Comparison of ENCODE assay signal across 22 cellular contexts in genomic region chr21:44582055-44582454, GRCh38. TPM values are rescaled to one million over a fixed set of nuclear protein-coding genes. Genes with fewer than 3 reads are reported as not detected.
DNase-seq lines count a peak whose midpoint lies in the region; ATAC-seq and TF ChIP-seq lines count a peak whose summit lies in the region.
"Had no signal": no experiment of that assay in that cellular context is flagged by ENCODE, and none has a peak within 500 bp of the region (broad histone marks: within the 10 kb centered on the region; RNA-seq: fewer than 3 reads in every experiment).

No MANE protein-coding gene starts in this region.

- H3K9me3 ChIP-seq in spleen, result peaks cover 3 to 51% (median 29%) of the 10 kb centered on the region in 8 donors
- peaks cover 8% of the 10 kb centered on the region for H3K9me3 ChIP-seq in effector memory CD4-positive, alpha-beta T cell (ENCODE audit: control insufficient read depth, low read length)
- H3K9me3 ChIP-seq: SJSA1 had no signal

- H3K9me3 Mint-ChIP-seq in activated CD8-positive, alpha-beta memory T cell treated with anti-CD3 and anti-CD28 coated beads, Interleukin-2, amount 10 ng/mL, durations not matched to agents 7 days and 5 days (ENCODE audit: low read depth), result peaks cover 32% of the 10 kb centered on the region

- no peak overlapping the region for H3K4me3 Mint-ChIP-seq in activated CD8-positive, alpha-beta memory T cell treated with anti-CD3 and anti-CD28 coated beads, Interleukin-2, amount 10 ng/mL, durations not matched to agents 7 days and 5 days
- H3K4me3 Mint-ChIP-seq: CD4-positive, CD25-positive, alpha-beta regulatory T cell had no signal

- no peak for TF ChIP-seq CTCF in spleen (IDR thresholded peaks at IDR 0.05 in 8 of 11, conservative IDR thresholded peaks at IDR 0.05 in 3 of 11)

- H3K36me3 Mint-ChIP-seq in activated CD8-positive, alpha-beta memory T cell treated with anti-CD3 and anti-CD28 coated beads, Interleukin-2, amount 10 ng/mL, durations not matched to agents 7 days and 5 days, result peaks cover 15% of the 10 kb centered on the region
- H3K36me3 Mint-ChIP-seq: T-cell had no signal

- no peak for ATAC-seq in activated CD8-positive, alpha-beta memory T cell treated with anti-CD3 and anti-CD28 coated beads, Interleukin-2, amount 10 ng/mL, durations not matched to agents 7 days and 5 days
- ATAC-seq: PC-3, T-cell had no signal

- H3K27me3 Mint-ChIP-seq in activated CD8-positive, alpha-beta memory T cell treated with anti-CD3 and anti-CD28 coated beads, Interleukin-2, amount 10 ng/mL, durations not matched to agents 7 days and 5 days, result peaks cover 25% of the 10 kb centered on the region

- peak overlapping the region in 4 of 8 donors; percentile 26 to 57 (median 50) for H3K27ac ChIP-seq in spleen
- no peak overlapping the region for H3K27ac ChIP-seq in effector memory CD4-positive, alpha-beta T cell (ENCODE audit: insufficient read depth, low read length, poor library complexity, severe bottlenecking)
- H3K27ac ChIP-seq: RWPE1, SJSA1 had no signal

- intact Hi-C loops in spleen (cut with DNase I; ENCODE audit: low total_unique reads), result no loop called here

- no peak for TF ChIP-seq POLR2A in spleen (IDR thresholded peaks at IDR 0.05)

- DNase-seq in activated CD8-positive, alpha-beta memory T cell treated with anti-CD3 and anti-CD28 coated beads for 24 hours, result peak; percentile 28
- no peak for DNase-seq in activated CD8-positive, alpha-beta memory T cell treated with anti-CD3 and anti-CD28 coated beads, Interleukin-2, amount 10 ng/mL, durations not matched to agents 7 days and 5 days
- DNase-seq in NCI-H2227 (lab: John Stamatoyannopoulos, UW; ENCODE audit: unreplicated experiment) (peak; percentile 79), SHP77 treated with DMSO at 0.1 percent for 48 hours (lab: John Stamatoyannopoulos, UW) (peak; percentile 67), spleen (peak; percentile 31), dedifferentiated amniotic fluid mesenchymal stem cell (ENCODE audit: extremely low spot score) (no peak)
- DNase-seq in effector memory CD4-positive, alpha-beta T cell, result no peak
- DNase-seq: Caco-2; CD4-positive, CD25-positive, alpha-beta regulatory T cell; DMS153; MV-4-11; NCI-H1417 treated with DMSO at 0.1 percent for 48 hours; NCI-H1930; NCI-H774; PC-3; T-cell had no signal

- H3K4me1 Mint-ChIP-seq in activated CD8-positive, alpha-beta memory T cell treated with anti-CD3 and anti-CD28 coated beads, Interleukin-2, amount 10 ng/mL, durations not matched to agents 7 days and 5 days, result peaks cover 14% of the 10 kb centered on the region

- H3K4me3 ChIP-seq in spleen, result no peak overlapping the region
- no peak overlapping the region for H3K4me3 ChIP-seq in effector memory CD4-positive, alpha-beta T cell (ENCODE audit: insufficient read depth, low read depth, low read length, poor library complexity, severe bottlenecking)
- H3K4me3 ChIP-seq: HAP-1, SJSA1 had no signal

- H3K36me3 ChIP-seq in spleen, result no peaks in the 10 kb centered on the region
- H3K36me3 ChIP-seq in effector memory CD4-positive, alpha-beta T cell (ENCODE audit: control insufficient read depth, insufficient read depth, low read length), result no peaks in the 10 kb centered on the region
- H3K36me3 ChIP-seq: HAP-1, SJSA1 had no signal

- H3K4me1 ChIP-seq in spleen, result no peaks in the 10 kb centered on the region
- H3K4me1 ChIP-seq in effector memory CD4-positive, alpha-beta T cell (ENCODE audit: control insufficient read depth, insufficient read depth, low read length, poor library complexity, severe bottlenecking), result no peaks in the 10 kb centered on the region
- H3K4me1 ChIP-seq: Caco-2, HAP-1, SJSA1 had no signal

- peaks cover 0 to 25% (median 0%) of the 10 kb centered on the region in 7 donors for H3K27me3 ChIP-seq in spleen (replicated peaks in 1 of 7)
- no peaks in the 10 kb centered on the region for H3K27me3 ChIP-seq in effector memory CD4-positive, alpha-beta T cell (replicated peaks; ENCODE audit: control insufficient read depth, insufficient read depth, low read length, poor library complexity, severe bottlenecking)

- CTCF ChIA-PET in activated CD8-positive, alpha-beta memory T cell treated with anti-CD3 and anti-CD28 coated beads, Interleukin-2, amount 10 ng/mL, durations not matched to agents 7 days and 5 days (lab: Charles Lee), result no interaction called here

- no peak overlapping the region for H3K27ac Mint-ChIP-seq in activated CD8-positive, alpha-beta memory T cell treated with anti-CD3 and anti-CD28 coated beads, Interleukin-2, amount 10 ng/mL, durations not matched to agents 7 days and 5 days
- H3K27ac Mint-ChIP-seq: IgD-negative memory B cell, T-cell had no signal

- WGBS in spleen, 5 donors, result 61 to 72% (median 66%) methylated on average over 15 of the region's 15 CpGs

RNA-seq across cellular contexts. Expression of gene KRTAP10-5, which starts 1.7 kb away (rescaled TPM):
- total RNA-seq in activated CD8-positive, alpha-beta memory T cell treated with anti-CD3 and anti-CD28 coated beads, Interleukin-2, amount 10 ng/mL, durations not matched to agents 7 days and 5 days, result not detected
- not detected for total RNA-seq in spleen
- not detected for polyA plus RNA-seq in spleen
- total RNA-seq: Caco-2; CD4-positive, CD25-positive, alpha-beta regulatory T cell; HT-29; LHCN-M2; PC-3; SJSA1; T-cell had no signal
- polyA plus RNA-seq: CD4-positive, CD25-positive, alpha-beta regulatory T cell; IgD-negative memory B cell had no signal

RNA-seq across cellular contexts. Expression of gene KRTAP10-4, which starts 8.5 kb away (rescaled TPM):
- not detected for total RNA-seq in activated CD8-positive, alpha-beta memory T cell treated with anti-CD3 and anti-CD28 coated beads, Interleukin-2, amount 10 ng/mL, durations not matched to agents 7 days and 5 days
- total RNA-seq in spleen, result not detected
- not detected for polyA plus RNA-seq in spleen
- total RNA-seq: Caco-2; CD4-positive, CD25-positive, alpha-beta regulatory T cell; HT-29; LHCN-M2; PC-3; SJSA1; T-cell had no signal
- polyA plus RNA-seq: CD4-positive, CD25-positive, alpha-beta regulatory T cell; IgD-negative memory B cell had no signal

RNA-seq across cellular contexts. Expression of gene KRTAP10-6, which starts 10.2 kb away (rescaled TPM):
- not detected for total RNA-seq in activated CD8-positive, alpha-beta memory T cell treated with anti-CD3 and anti-CD28 coated beads, Interleukin-2, amount 10 ng/mL, durations not matched to agents 7 days and 5 days
- not detected for total RNA-seq in spleen
- not detected for polyA plus RNA-seq in spleen
- total RNA-seq: Caco-2; CD4-positive, CD25-positive, alpha-beta regulatory T cell; HT-29; LHCN-M2; PC-3; SJSA1; T-cell had no signal
- polyA plus RNA-seq: CD4-positive, CD25-positive, alpha-beta regulatory T cell; IgD-negative memory B cell had no signal

RNA-seq across cellular contexts. Expression of gene KRTAP10-7, which starts 18.3 kb away (rescaled TPM):
- total RNA-seq in activated CD8-positive, alpha-beta memory T cell treated with anti-CD3 and anti-CD28 coated beads, Interleukin-2, amount 10 ng/mL, durations not matched to agents 7 days and 5 days, result not detected
- total RNA-seq in spleen, result not detected
- not detected for polyA plus RNA-seq in spleen
- total RNA-seq: Caco-2; CD4-positive, CD25-positive, alpha-beta regulatory T cell; HT-29; LHCN-M2; PC-3; SJSA1; T-cell had no signal
- polyA plus RNA-seq: CD4-positive, CD25-positive, alpha-beta regulatory T cell; IgD-negative memory B cell had no signal

RNA-seq across cellular contexts. Expression of gene KRTAP10-3, which starts 23.5 kb away (rescaled TPM):
- total RNA-seq in activated CD8-positive, alpha-beta memory T cell treated with anti-CD3 and anti-CD28 coated beads, Interleukin-2, amount 10 ng/mL, durations not matched to agents 7 days and 5 days, result not detected
- total RNA-seq in spleen, result not detected
- polyA plus RNA-seq in spleen, result not detected
- total RNA-seq: Caco-2; CD4-positive, CD25-positive, alpha-beta regulatory T cell; HT-29; LHCN-M2; PC-3; SJSA1; T-cell had no signal
- polyA plus RNA-seq: CD4-positive, CD25-positive, alpha-beta regulatory T cell; IgD-negative memory B cell had no signal

Comparison
In these comparisons a context has a peak if more than half of its experiments do, and no peak if none do; other contexts are left out.
1. DNase-seq: peak in activated CD8-positive, alpha-beta memory T cell treated with anti-CD3 and anti-CD28 coated beads for 24 hours (single experiment), NCI-H2227 (single experiment), SHP77 treated with DMSO at 0.1 percent for 48 hours (single experiment) and spleen (single experiment); none in activated CD8-positive, alpha-beta memory T cell treated with anti-CD3 and anti-CD28 coated beads, Interleukin-2, amount 10 ng/mL, durations not matched to agents 7 days and 5 days (single experiment), effector memory CD4-positive, alpha-beta T cell (0 of 3) and dedifferentiated amniotic fluid mesenchymal stem cell (single experiment).